Comparison of ENCODE assay signal across 12 cellular contexts in genomic region chr12:27462151-27462694, GRCh38. TPM values are rescaled to one million over a fixed set of nuclear protein-coding genes. Genes with fewer than 3 reads are reported as not detected.
DNase-seq lines count a peak whose midpoint lies in the region; ATAC-seq, FAIRE-seq and TF ChIP-seq lines count a peak whose summit lies in the region.
"Had no signal": no experiment of that assay in that cellular context is flagged by ENCODE, and none has a peak within 500 bp of the region (broad histone marks: within the 10 kb centered on the region; RNA-seq: fewer than 3 reads in every experiment).

No MANE protein-coding gene starts in this region.

- H3K79me2 ChIP-seq in endothelial cell of umbilical vein (ENCODE audit: control insufficient read depth, insufficient read depth, low read length): no peaks in the 10 kb centered on the region

- POLR2A ChIA-PET in endothelial cell of umbilical vein (lab: Charles Lee): interaction anchor here (3.3 kb wide), 1 partner anchor 62 kb away, joined by 13 read pairs; the partner anchor contains the start of gene PPFIBP1

- no peaks in the 10 kb centered on the region for H3K9me1 ChIP-seq in endothelial cell of umbilical vein (replicated peaks; ENCODE audit: control insufficient read depth, extremely low read depth, insufficient read depth, low read length)

- dilution Hi-C loops in endothelial cell of umbilical vein (cut with MboI; ENCODE audit: extremely low pct_ligation_motif_present, low sequenced_read_pairs): no loop called here

- BruUV-seq in endothelial cell of umbilical vein (replicated peaks; lab: Mats Ljungman, UMichigan): no TSS peak

- no peak overlapping the region for H2AFZ ChIP-seq in endothelial cell of umbilical vein (ENCODE audit: low read depth, low read length)

- H3K27ac ChIP-seq in endothelial cell of umbilical vein (ENCODE audit: insufficient read depth, low read depth, low read length): peak overlapping the region; percentile 88
- H3K27ac ChIP-seq: testis had no signal

- peaks cover 8% of the 10 kb centered on the region for H3K36me3 Mint-ChIP-seq in T-helper 2 cell treated with Interferon-gamma antibody and Interleukin-4, amounts not matched to agents 5 μg/mL and 100 μg/mL, for 36 hours (ENCODE audit: low read depth)

- CTCF ChIA-PET in endothelial cell of umbilical vein (lab: Charles Lee): interaction anchor here (0.8 to 3.2 kb wide), 9 partner anchors 8 to 61 kb away, joined by 3 to 23 read pairs (median 5); partner anchors contain the start of gene PPFIBP1

- peak; percentile 94 for FAIRE-seq in endothelial cell of umbilical vein (lab: Jason Lieb, UNC)

- H3K9me3 Mint-ChIP-seq in T-helper 2 cell treated with Interferon-gamma antibody and Interleukin-4, amounts not matched to agents 5 μg/mL and 100 μg/mL, for 36 hours: peaks cover 4% of the 10 kb centered on the region

- H3K4me3 Mint-ChIP-seq in T-helper 2 cell treated with Interferon-gamma antibody and Interleukin-4, amounts not matched to agents 5 μg/mL and 100 μg/mL, for 36 hours: peak overlapping the region; percentile 38

- intact Hi-C loops in endothelial cell of umbilical vein (cut with micrococcal nuclease): loop anchor here (5.0 kb wide), 1 partner anchor 155 kb away; no protein-coding TSS in a partner anchor

- H3K4me2 ChIP-seq in endothelial cell of umbilical vein (ENCODE audit: insufficient read depth, low read length): peak overlapping the region; percentile 86

- no peaks in the 10 kb centered on the region for H3K36me3 ChIP-seq in endothelial cell of umbilical vein (ENCODE audit: control insufficient read depth in 2 of 2, extremely low read depth in 1 of 2, insufficient read depth in 2 of 2, low read length in 2 of 2)

- peak overlapping the region; percentile 55 for H3K27ac Mint-ChIP-seq in T-helper 2 cell treated with Interferon-gamma antibody and Interleukin-4, amounts not matched to agents 5 μg/mL and 100 μg/mL, for 36 hours

- no peak for ATAC-seq in GM18505 (IDR thresholded peaks at IDR 0.05; ENCODE audit: unreplicated experiment)

- no peaks in the 10 kb centered on the region for H3K9me3 ChIP-seq in endothelial cell of umbilical vein (replicated peaks; ENCODE audit: control insufficient read depth, insufficient read depth, low read length)
- H3K9me3 ChIP-seq: testis had no signal

- H3K4me1 ChIP-seq in endothelial cell of umbilical vein (ENCODE audit: control insufficient read depth, extremely low read depth, insufficient read depth, low read length): peaks cover 40% of the 10 kb centered on the region
- H3K4me1 ChIP-seq: testis had no signal

- peak; percentile 31 for DNase-seq in T-helper 2 cell treated with Interferon-gamma antibody and Interleukin-4, amounts not matched to agents 5 μg/mL and 100 μg/mL, for 36 hours (ENCODE audit: low spot score)
- DNase-seq in T-helper 2 cell: no peak
- DNase-seq in SK-MEL-5 (ENCODE audit: low read depth, low spot score): peak; percentile 2
- DNase-seq in endothelial cell of umbilical vein (ENCODE audit: low read depth, low spot score): peak; percentile 97
- peak; percentile 88 for DNase-seq in pulmonary artery endothelial cell (ENCODE audit: low read depth, low spot score)
- no peak for DNase-seq in HPDE6-E6E7 (ENCODE audit: extremely low spot score)
- DNase-seq in hypothalamus (lab: John Stamatoyannopoulos, UW): no peak
- DNase-seq: 8988T, testis had no signal

- in situ Hi-C loops in SK-MEL-5 (cut with HindIII; ENCODE audit: low pct_unique_long_range_greater_than_20kb, low sequenced_read_pairs): no loop called here

- TF ChIP-seq CTCF in endothelial cell of umbilical vein (IDR thresholded peaks at IDR 0.05; ENCODE audit: extremely low read depth in 1 of 2, insufficient read depth in 1 of 2, low read depth in 1 of 2, low read length in 2 of 2): no peak

- peaks cover 9% of the 10 kb centered on the region for H3K27me3 Mint-ChIP-seq in T-helper 2 cell treated with Interferon-gamma antibody and Interleukin-4, amounts not matched to agents 5 μg/mL and 100 μg/mL, for 36 hours (ENCODE audit: low read depth)

- H3K4me3 ChIP-seq in endothelial cell of umbilical vein (replicated peaks in 1 of 3; ENCODE audit: insufficient read depth in 1 of 3, low read depth in 1 of 3, low read length in 3 of 3): peak overlapping the region in 1 of 3 experiments; percentile 33
- H3K4me3 ChIP-seq: testis had no signal

- H4K20me1 ChIP-seq in endothelial cell of umbilical vein (replicated peaks; ENCODE audit: control insufficient read depth, extremely low read depth, insufficient read depth, low read length): no peaks in the 10 kb centered on the region

- H3K9ac ChIP-seq in endothelial cell of umbilical vein (replicated peaks; ENCODE audit: extremely low read depth, insufficient read depth, low read length): peak overlapping the region; percentile 56

- TF ChIP-seq POLR2A in endothelial cell of umbilical vein (IDR thresholded peaks at IDR 0.05; ENCODE audit: low read depth, low read length): peak; percentile 29
- TF ChIP-seq POLR2A in GM18505 (IDR thresholded peaks at IDR 0.05; ENCODE audit: borderline replicate concordance, extremely low read depth, insufficient read depth, insufficient read length): no peak

- no peaks in the 10 kb centered on the region for H3K27me3 ChIP-seq in endothelial cell of umbilical vein (ENCODE audit: control insufficient read depth in 2 of 2, insufficient read depth in 2 of 2, low read length in 2 of 2)
- H3K27me3 ChIP-seq: testis had no signal

- peaks cover 41% of the 10 kb centered on the region for H3K4me1 Mint-ChIP-seq in T-helper 2 cell treated with Interferon-gamma antibody and Interleukin-4, amounts not matched to agents 5 μg/mL and 100 μg/mL, for 36 hours (ENCODE audit: low read depth)

TF ChIP-seq in endothelial cell of umbilical vein, 7 proteins besides CTCF, POLR2A, EP300 and RAD21:
- TF ChIP-seq GATA2 (IDR thresholded peaks at IDR 0.05; ENCODE audit: insufficient read depth, insufficient read length, low read depth, low read length) (peak; percentile 98), MYC (IDR thresholded peaks at IDR 0.05; ENCODE audit: low read depth, low read length) (no peak), POLR2AphosphoS5 (IDR thresholded peaks at IDR 0.05; ENCODE audit: insufficient read depth, low read depth, low read length) (peak; percentile 64), FOS (IDR thresholded peaks at IDR 0.05; ENCODE audit: borderline replicate concordance, insufficient read depth, low read length) (peak; percentile 69), JUN (IDR thresholded peaks at IDR 0.05; ENCODE audit: borderline replicate concordance, insufficient read depth, insufficient read length, low read depth) (peak; percentile 73)
TF ChIP-seq in endothelial cell of umbilical vein: peak in this region for 4.

RNA-seq across cellular contexts. Expression of gene SMCO2, which starts 15.7 kb away (rescaled TPM):
- not detected in 2 replicates for total RNA-seq in SK-MEL-5 (2014; rRNA removed; shearing (Covaris generic))
- polyA plus RNA-seq in SK-MEL-5 (2015; cell fraction: cytosol; rRNA removed): not detected in 2 replicates
- polyA plus RNA-seq in SK-MEL-5 (2015; cell fraction: nucleus; rRNA removed): 15.3 TPM in 1 of 2 replicates, not detected in the other
- total RNA-seq in endothelial cell of umbilical vein (0.49 and 1.2 TPM in 2 replicates), pulmonary artery endothelial cell (0.13 and 0.14 TPM in 2 replicates)
- polyA plus RNA-seq in endothelial cell of umbilical vein: 0.33 TPM in 2 replicates
- polyA plus RNA-seq in endothelial cell of umbilical vein (2011; cell fraction: cytosol; rRNA removed): 0.10 and 0.15 TPM in 2 replicates
- polyA plus RNA-seq in endothelial cell of umbilical vein (2011; cell fraction: nucleus; rRNA removed): 1.5 and 2.0 TPM in 2 replicates
- polyA plus RNA-seq in endothelial cell of umbilical vein (2012): 0.31 and 0.39 TPM in 2 replicates
- polyA minus RNA-seq in endothelial cell of umbilical vein: 0.45 TPM in 1 of 2 replicates, not detected in the other
- polyA minus RNA-seq in endothelial cell of umbilical vein (2011; cell fraction: cytosol; rRNA and poly(A)+ RNA removed): not detected
- polyA minus RNA-seq in endothelial cell of umbilical vein (2011; cell fraction: nucleus; rRNA and poly(A)+ RNA removed): 1.2 TPM in 2 replicates
- total RNA-seq: lower leg skin, OCI-LY7 had no signal

Comparison
In these comparisons a context has a peak if more than half of its experiments do, and no peak if none do; other contexts are left out.
1. DNase-seq: peak in T-helper 2 cell treated with Interferon-gamma antibody and Interleukin-4, amounts not matched to agents 5 μg/mL and 100 μg/mL, for 36 hours (single experiment), SK-MEL-5 (single experiment), endothelial cell of umbilical vein (single experiment) and pulmonary artery endothelial cell (single experiment); none in T-helper 2 cell (0 of 5), HPDE6-E6E7 (single experiment) and hypothalamus (0 of 51).